17 cellular contexts compared by ENCODE assay signal in genomic region chr4:48360966-48361470, GRCh38. TPM values are rescaled to one million over a fixed set of nuclear protein-coding genes. Genes with fewer than 3 reads are reported as not detected.
DNase-seq lines count a peak whose midpoint lies in the region; ATAC-seq and TF ChIP-seq lines count a peak whose summit lies in the region.
"Had no signal": no experiment of that assay in that cellular context is flagged by ENCODE, and none has a peak within 500 bp of the region (broad histone marks: within the 10 kb centered on the region; RNA-seq: fewer than 3 reads in every experiment).

No MANE protein-coding gene starts in this region.

- no peaks in the 10 kb centered on the region for H3K27me3 Mint-ChIP-seq in natural killer cell treated with Interleukin-12 subunit alpha and Interleukin-12 subunit beta and Interleukin-15 and Interleukin-18, amount 100 ng/mL, for 72 hours

- DNase-seq in EH (ENCODE audit: low read depth) = peak; percentile 40
- DNase-seq in epithelial cell of prostate (ENCODE audit: low read depth, low spot score) = no peak
- DNase-seq in natural killer cell treated with Interleukin-12 subunit alpha and Interleukin-12 subunit beta and Interleukin-15 and Interleukin-18, amount 100 ng/mL, for 72 hours (ENCODE audit: low spot score) = no peak
- no peak for DNase-seq in omental fat pad (ENCODE audit: low spot score)
- no peak for DNase-seq in NCI-H146 (lab: John Stamatoyannopoulos, UW)
- no peak for DNase-seq in foreskin melanocyte
- no peak for DNase-seq in DMS153 treated with DMSO at 0.1 percent for 48 hours (lab: John Stamatoyannopoulos, UW; ENCODE audit: unreplicated experiment)
- DNase-seq: activated CD4-positive, CD25-positive, alpha-beta regulatory T cell; activated gamma-delta T cell treated with Interleukin-2 at 50 U/mL for 16 hours; left ventricle myocardium superior; NCI-H2081 treated with DMSO at 0.1 percent for 48 hours; NCI-H526; right lobe of liver; T-helper 1 cell had no signal

- H3K4me1 Mint-ChIP-seq in natural killer cell treated with Interleukin-12 subunit alpha and Interleukin-12 subunit beta and Interleukin-15 and Interleukin-18, amount 100 ng/mL, for 72 hours (ENCODE audit: low read depth in 2 of 2) = peaks cover 15 to 17% of the 10 kb centered on the region in 2 donors

- ATAC-seq in SK-N-SH treated with all-trans-retinoic acid at 6 μM for 48 hours = peak; percentile 54
- ATAC-seq in natural killer cell treated with Interleukin-12 subunit alpha and Interleukin-12 subunit beta and Interleukin-15 and Interleukin-18, amount 100 ng/mL, for 72 hours = no peak
- no peak for ATAC-seq in omental fat pad (ENCODE audit: low FRiP score)
- ATAC-seq: left ventricle myocardium superior, Panc1, right lobe of liver had no signal

- H3K4me3 Mint-ChIP-seq in natural killer cell treated with Interleukin-12 subunit alpha and Interleukin-12 subunit beta and Interleukin-15 and Interleukin-18, amount 100 ng/mL, for 72 hours = no peak overlapping the region

- H3K27ac Mint-ChIP-seq in natural killer cell treated with Interleukin-12 subunit alpha and Interleukin-12 subunit beta and Interleukin-15 and Interleukin-18, amount 100 ng/mL, for 72 hours = peak overlapping the region; percentile 9 to 18

- H3K27ac ChIP-seq in epithelial cell of prostate = peak overlapping the region; percentile 63
- H3K27ac ChIP-seq: right lobe of liver, thoracic aorta had no signal

- no peak for TF ChIP-seq CTCF in omental fat pad (IDR thresholded peaks at IDR 0.05)

- no peaks in the 10 kb centered on the region for H3K36me3 Mint-ChIP-seq in natural killer cell treated with Interleukin-12 subunit alpha and Interleukin-12 subunit beta and Interleukin-15 and Interleukin-18, amount 100 ng/mL, for 72 hours

- no peaks in the 10 kb centered on the region for H3K9me3 Mint-ChIP-seq in natural killer cell treated with Interleukin-12 subunit alpha and Interleukin-12 subunit beta and Interleukin-15 and Interleukin-18, amount 100 ng/mL, for 72 hours

TF ChIP-seq in SK-N-SH treated with all-trans-retinoic acid at 6 μM for 48 hours, 23 proteins besides CTCF, POLR2A, EP300 and RAD21:
- TF ChIP-seq TSHZ2 (CRISPR knock-in tag; IDR thresholded peaks at IDR 0.05) = no peak
- TF ChIP-seq SNAI2 (CRISPR knock-in tag; IDR thresholded peaks at IDR 0.05) = no peak
- TF ChIP-seq CSDC2 (CRISPR knock-in tag; IDR thresholded peaks at IDR 0.05) = no peak
- TF ChIP-seq GLIS3 (CRISPR knock-in tag; IDR thresholded peaks at IDR 0.05) = no peak
- no peak for TF ChIP-seq TOX (CRISPR knock-in tag; IDR thresholded peaks at IDR 0.05; ENCODE audit: borderline replicate concordance)
- no peak for TF ChIP-seq RARB (CRISPR knock-in tag; IDR thresholded peaks at IDR 0.05)
- TF ChIP-seq OSR1 (CRISPR knock-in tag; IDR thresholded peaks at IDR 0.05) = no peak
- TF ChIP-seq ZFP30 (CRISPR knock-in tag; IDR thresholded peaks at IDR 0.05) = no peak
- no peak for TF ChIP-seq ZNF70 (CRISPR knock-in tag; IDR thresholded peaks at IDR 0.05)

RNA-seq across cellular contexts. Expression of gene SLAIN2, which starts 19.7 kb away (rescaled TPM):
- 10 to 100 TPM; 42.4 to 89.3 TPM for total RNA-seq in natural killer cell treated with Interleukin-12 subunit alpha and Interleukin-12 subunit beta and Interleukin-15 and Interleukin-18, amount 100 ng/mL, for 72 hours
- total RNA-seq in omental fat pad = 10 to 100 TPM; 27.7 to 92.6 (median 57.4) TPM
